32 cellular contexts compared by ENCODE assay signal in genomic region chr7:19061331-19061730, GRCh38. TPM values are rescaled to one million over a fixed set of nuclear protein-coding genes. Genes with fewer than 3 reads are reported as not detected.
A peak's percentile ranks its signal among the peaks of the same experiment; 100 is the strongest.
DNase-seq lines count a peak whose midpoint lies in the region; ATAC-seq and TF ChIP-seq lines count a peak whose summit lies in the region.
"Had no signal": no experiment of that assay in that cellular context is flagged by ENCODE, and none has a peak within 500 bp of the region (broad histone marks: within the 10 kb centered on the region; RNA-seq: fewer than 3 reads in every experiment).

No MANE protein-coding gene starts in this region.

- no peaks in the 10 kb centered on the region for H3K36me3 Mint-ChIP-seq in activated CD4-positive, alpha-beta T cell treated with anti-CD3 and anti-CD28 coated beads, Interleukin-2, amount 10 ng/mL, durations not matched to agents 24 days and 14 days (ENCODE audit: low read depth)
- H3K36me3 Mint-ChIP-seq: activated naive CD8-positive, alpha-beta T cell; CD8-positive, alpha-beta T cell; naive B cell had no signal

- no peak overlapping the region for H2BK20ac ChIP-seq in IMR-90 (ENCODE audit: low read depth, low read length)

- H3K27me3 ChIP-seq in A673 (replicated peaks; ENCODE audit: insufficient read depth, low read depth, low read length, poor library complexity) (no peaks in the 10 kb centered on the region), IMR-90 (ENCODE audit: control insufficient read depth, insufficient read depth, low read length) (no peaks in the 10 kb centered on the region), psoas muscle (ENCODE audit: insufficient read depth in 3 of 3, low read length in 2 of 3) (no peaks in the 10 kb centered on the region)
- H3K27me3 ChIP-seq: ascending aorta, BE2C, esophagus squamous epithelium, heart right ventricle, right lobe of liver had no signal

- H3K9me3 ChIP-seq in A673 (ENCODE audit: low read depth, low read length, poor library complexity, severe bottlenecking) (no peaks in the 10 kb centered on the region), IMR-90 (ENCODE audit: control insufficient read depth, insufficient read depth, low read length) (no peaks in the 10 kb centered on the region), psoas muscle (no peaks in the 10 kb centered on the region)
- H3K9me3 ChIP-seq: ascending aorta, BE2C, esophagus squamous epithelium, heart right ventricle, right lobe of liver, thoracic aorta had no signal

- DNase-seq in A673 (ENCODE audit: low spot score) (no peak), IMR-90 (peak; percentile 10), amniotic epithelial cell (ENCODE audit: low read depth) (peak; percentile 56), fibroblast of pulmonary artery (ENCODE audit: low read depth) (peak; percentile 35), NCI-H2196 (lab: John Stamatoyannopoulos, UW; ENCODE audit: unreplicated experiment) (no peak), psoas muscle (no peak)
- no peak for DNase-seq in activated CD4-positive, alpha-beta T cell treated with anti-CD3 and anti-CD28 coated beads, Interleukin-2, amount 10 ng/mL, durations not matched to agents 24 days and 14 days
- DNase-seq in activated CD4-positive, alpha-beta T cell treated with anti-CD3 and anti-CD28 coated beads, Interleukin-2, amount 50 U/mL, for 1 hour, result no peak
- DNase-seq: activated CD4-positive, alpha-beta T cell treated with anti-CD3 and anti-CD28 coated beads for 4 hours; activated CD8-positive, alpha-beta memory T cell treated with anti-CD3 and anti-CD28 coated beads for 24 hours; activated effector memory CD4-positive, alpha-beta T cell treated with anti-CD3 and anti-CD28 coated beads, Interleukin-2, amount 50 U/mL, for 16 hours; BE2C; CD8-positive, alpha-beta T cell; central memory CD4-positive, alpha-beta T cell; esophagus squamous epithelium; heart right ventricle; KG1; naive B cell; NCI-H1417 treated with DMSO at 0.1 percent for 48 hours; NCI-H2029 treated with DMSO at 0.1 percent for 48 hours; NCI-H526; SIG-M5; stimulated activated CD8-positive, alpha-beta memory T cell treated with anti-CD3 and anti-CD28 coated beads, Interleukin-4, amount 100 ng/mL, for 48 hours; T-helper 9 cell; WERI-Rb-1 had no signal

- TF ChIP-seq CTCF in A673 (conservative IDR thresholded peaks at IDR 0.05; ENCODE audit: low read depth, low read length) (no peak), IMR-90 (conservative IDR thresholded peaks at IDR 0.05; ENCODE audit: low read depth, low read length) (no peak), fibroblast of pulmonary artery (IDR thresholded peaks at IDR 0.05; ENCODE audit: low read length, missing control alignments) (no peak), psoas muscle (IDR thresholded peaks at IDR 0.05) (no peak)

- ATAC-seq in IMR-90 (ENCODE audit: low read depth) (peak; percentile 24; the same call in 1 of the 2 replicates), psoas muscle (no peak)
- ATAC-seq: CD8-positive, alpha-beta T cell; heart right ventricle; right lobe of liver had no signal

- no peaks in the 10 kb centered on the region for H3K9me3 Mint-ChIP-seq in activated CD4-positive, alpha-beta T cell treated with anti-CD3 and anti-CD28 coated beads, Interleukin-2, amount 10 ng/mL, durations not matched to agents 24 days and 14 days
- H3K9me3 Mint-ChIP-seq: stimulated activated naive CD8-positive, alpha-beta T cell treated with anti-CD3 and anti-CD28 coated beads, Interleukin-15, Interleukin-2, amounts not matched to agents 100 ng/mL and 50 ng/mL, for 24 hours had no signal

- no peak overlapping the region for H3K56ac ChIP-seq in IMR-90 (ENCODE audit: extremely low read depth, insufficient read depth, low read length)

- intact Hi-C loops in A673 (cut with micrococcal nuclease; ENCODE audit: unreplicated experiment) (no loop called here), IMR-90 (cut with micrococcal nuclease) (no loop called here), psoas muscle (cut with DNase I) (no loop called here)
- intact Hi-C loops in activated CD4-positive, alpha-beta T cell treated with anti-CD3 and anti-CD28 coated beads, Interleukin-2, amount 10 ng/mL, durations not matched to agents 24 days and 14 days (cut with micrococcal nuclease), result no loop called here

- no peak overlapping the region for H2AK5ac ChIP-seq in IMR-90 (ENCODE audit: low read depth, low read length)

- H3K4me3 Mint-ChIP-seq in activated CD4-positive, alpha-beta T cell treated with anti-CD3 and anti-CD28 coated beads, Interleukin-2, amount 10 ng/mL, durations not matched to agents 24 days and 14 days, result no peak overlapping the region
- H3K4me3 Mint-ChIP-seq: activated naive CD8-positive, alpha-beta T cell; CD8-positive, alpha-beta T cell; naive B cell; stimulated activated naive CD8-positive, alpha-beta T cell treated with anti-CD3 and anti-CD28 coated beads, Interleukin-15, Interleukin-2, amounts not matched to agents 100 ng/mL and 50 ng/mL, for 24 hours had no signal

- no peak overlapping the region; the same call in 1 of the 2 replicates for H4K91ac ChIP-seq in IMR-90 (ENCODE audit: insufficient read depth, low read depth, low read length)

- H3K18ac ChIP-seq in IMR-90 (ENCODE audit: low read depth, low read length), result no peak overlapping the region

- TF ChIP-seq RAD21 in IMR-90 (IDR thresholded peaks at IDR 0.05; ENCODE audit: low read length), result no peak

- H4K8ac ChIP-seq in IMR-90 (ENCODE audit: low read depth in 2 of 2, low read length in 2 of 2), result no peak overlapping the region; a peak in 1 of 4 replicates

- no peaks in the 10 kb centered on the region for H3K36me3 ChIP-seq in A673 (ENCODE audit: insufficient read depth, low read length, poor library complexity, severe bottlenecking)
- no peaks in the 10 kb centered on the region for H3K36me3 ChIP-seq in IMR-90 (ENCODE audit: control insufficient read depth, insufficient read depth, low read length)
- no peaks in the 10 kb centered on the region for H3K36me3 ChIP-seq in psoas muscle (ENCODE audit: insufficient read depth in 1 of 2, low read depth in 1 of 2)
- H3K36me3 ChIP-seq: ascending aorta, BE2C, esophagus squamous epithelium, heart right ventricle, right lobe of liver, thoracic aorta, WERI-Rb-1 had no signal

- H3K4me1 Mint-ChIP-seq in activated CD4-positive, alpha-beta T cell treated with anti-CD3 and anti-CD28 coated beads, Interleukin-2, amount 10 ng/mL, durations not matched to agents 24 days and 14 days, result no peaks in the 10 kb centered on the region
- H3K4me1 Mint-ChIP-seq: naive B cell had no signal

- H3K4ac ChIP-seq in IMR-90 (ENCODE audit: low read depth, low read length), result no peak overlapping the region

- no peak overlapping the region for H2AFZ ChIP-seq in IMR-90 (replicated peaks; ENCODE audit: low read length, poor library complexity)

- H3K4me1 ChIP-seq in A673 (ENCODE audit: insufficient read depth, low read length, poor library complexity, severe bottlenecking) (peaks cover 16% of the 10 kb centered on the region), IMR-90 (ENCODE audit: control insufficient read depth, insufficient read depth, low read length) (0 out of 2 replicates have a peak, but pooled peaks cover 2% of the 10 kb centered on the region), psoas muscle (no peaks in the 10 kb centered on the region)
- H3K4me1 ChIP-seq: ascending aorta, esophagus squamous epithelium, heart right ventricle, right lobe of liver had no signal

- H3K27ac ChIP-seq in A673 (ENCODE audit: low read depth, low read length, poor library complexity, severe bottlenecking) (peak overlapping the region; percentile 62), IMR-90 (ENCODE audit: insufficient read depth, low read length) (no peak overlapping the region), psoas muscle (no peak overlapping the region)
- H3K27ac ChIP-seq: ascending aorta, esophagus squamous epithelium, heart right ventricle, right lobe of liver, thoracic aorta, WERI-Rb-1 had no signal

- dilution Hi-C loops in IMR-90 (cut with HindIII; ENCODE audit: low sequenced_read_pairs, unreplicated experiment), result no loop called here

- CTCF ChIA-PET in A673 (lab: Charles Lee), result no interaction called here
- CTCF ChIA-PET in IMR-90 (lab: Yijun Ruan, JAX), result no interaction called here

- no peaks in the 10 kb centered on the region for H3K79me1 ChIP-seq in IMR-90 (ENCODE audit: low read depth in 1 of 2, low read length in 2 of 2)

- H2BK15ac ChIP-seq in IMR-90 (ENCODE audit: low read depth, low read length), result no peak overlapping the region

- H3K27ac Mint-ChIP-seq in activated CD4-positive, alpha-beta T cell treated with anti-CD3 and anti-CD28 coated beads, Interleukin-2, amount 10 ng/mL, durations not matched to agents 24 days and 14 days, result no peak overlapping the region
- H3K27ac Mint-ChIP-seq: activated naive CD8-positive, alpha-beta T cell; CD8-positive, alpha-beta T cell; naive B cell; progenitor cell of endocrine pancreas; stimulated activated naive CD8-positive, alpha-beta T cell treated with anti-CD3 and anti-CD28 coated beads, Interleukin-15, Interleukin-2, amounts not matched to agents 100 ng/mL and 50 ng/mL, for 24 hours had no signal

- H4K20me1 ChIP-seq in IMR-90 (ENCODE audit: insufficient read depth, low read length), result no peaks in the 10 kb centered on the region

- peak overlapping the region; percentile 49; the same call in 1 of the 2 replicates for H3K23ac ChIP-seq in IMR-90 (ENCODE audit: low read depth, low read length)

- H3K4me3 ChIP-seq in A673 (ENCODE audit: low read depth, low read length, poor library complexity, severe bottlenecking) (no peak overlapping the region), IMR-90 (ENCODE audit: insufficient read depth, low read depth, low read length) (no peak overlapping the region), fibroblast of pulmonary artery (replicated peaks; ENCODE audit: low read depth, low read length) (no peak overlapping the region), psoas muscle (no peak overlapping the region)
- H3K4me3 ChIP-seq: ascending aorta, esophagus squamous epithelium, heart right ventricle, right lobe of liver, thoracic aorta had no signal

- H2BK5ac ChIP-seq in IMR-90 (ENCODE audit: low read depth, low read length, poor library complexity, severe bottlenecking), result no peak overlapping the region

- no peak overlapping the region for H3K14ac ChIP-seq in IMR-90 (replicated peaks; ENCODE audit: low read depth, low read length)

- no peak overlapping the region for H2AK9ac ChIP-seq in IMR-90 (replicated peaks; ENCODE audit: low read depth, low read length, poor library complexity)

- H3K4me2 ChIP-seq in IMR-90 (ENCODE audit: low read depth, low read length), result no peak overlapping the region

- no peak overlapping the region; the same call in 1 of the 2 replicates for H2BK120ac ChIP-seq in IMR-90 (ENCODE audit: low read depth, low read length)

- H3K27me3 Mint-ChIP-seq in activated CD4-positive, alpha-beta T cell treated with anti-CD3 and anti-CD28 coated beads, Interleukin-2, amount 10 ng/mL, durations not matched to agents 24 days and 14 days, result no peaks in the 10 kb centered on the region
- H3K27me3 Mint-ChIP-seq: activated naive CD8-positive, alpha-beta T cell; progenitor cell of endocrine pancreas; stimulated activated naive CD8-positive, alpha-beta T cell treated with anti-CD3 and anti-CD28 coated beads, Interleukin-15, Interleukin-2, amounts not matched to agents 100 ng/mL and 50 ng/mL, for 24 hours had no signal

- in situ Hi-C loops in IMR-90 (cut with MboI; ENCODE audit: low sequenced_read_pairs), result no loop called here

- H3K9ac ChIP-seq in IMR-90 (ENCODE audit: low read depth, low read length), result no peak overlapping the region

- H4K5ac ChIP-seq in IMR-90 (ENCODE audit: low read depth, low read length), result no peak overlapping the region

- no peaks in the 10 kb centered on the region for H3K9me1 ChIP-seq in IMR-90 (ENCODE audit: insufficient read depth, low read length)

- BruUV-seq in A673 (replicated peaks; lab: Mats Ljungman, UMichigan) (no TSS peak), IMR-90 (replicated peaks; lab: Mats Ljungman, UMichigan) (no TSS peak)

- no peak for TF ChIP-seq POLR2A in IMR-90 (IDR thresholded peaks at IDR 0.05; ENCODE audit: low read depth, low read length)

- POLR2A ChIA-PET in A673 (lab: Charles Lee; ENCODE audit: low non-redundant PET) (no interaction called here), IMR-90 (lab: Charles Lee; ENCODE audit: unreplicated experiment) (no interaction called here)

RNA-seq across cellular contexts. Expression of gene TWIST1, which starts 56.1 kb away (rescaled TPM):
- total RNA-seq in A673 (2021), result 37.6 and 41.6 TPM in 2 replicates
- total RNA-seq in IMR-90 (2012; rRNA removed), result 5.4 and 18.6 TPM in 2 replicates
- polyA plus RNA-seq in IMR-90 (2012; rRNA removed), result 36.6 and 42.3 TPM in 2 replicates
- 22.8 and 64.9 TPM in 2 replicates for polyA plus RNA-seq in IMR-90 (2012; cell fraction: cytosol; rRNA removed)
- polyA plus RNA-seq in IMR-90 (2012; cell fraction: nucleus; rRNA removed; ENCODE audit: low replicate concordance), result 40.7 and 71.3 TPM in 2 replicates
- total RNA-seq in activated CD4-positive, alpha-beta T cell treated with anti-CD3 and anti-CD28 coated beads, Interleukin-2, amount 10 ng/mL, durations not matched to agents 24 days and 14 days, result 7.5 and 8.1 TPM in 2 replicates
- 1 to 10 TPM in 1 of 4 donors, under 1 TPM in 2, not detected in 1; 0.20 to 1.1 (median 0.32) TPM for total RNA-seq in psoas muscle
- under 1 TPM; 0.27 to 0.49 (median 0.46) TPM for polyA plus RNA-seq in psoas muscle
- total RNA-seq: CD8-positive, alpha-beta T cell; dermis microvascular lymphatic vessel endothelial cell had no signal

Comparison
In these comparisons a context has a peak if more than half of its experiments do, and no peak if none do; other contexts are left out.
1. DNase-seq: peak in IMR-90 (single experiment), amniotic epithelial cell (single experiment) and fibroblast of pulmonary artery (single experiment); none in A673 (single experiment), NCI-H2196 (single experiment), activated CD4-positive, alpha-beta T cell treated with anti-CD3 and anti-CD28 coated beads, Interleukin-2, amount 10 ng/mL, durations not matched to agents 24 days and 14 days (single experiment), psoas muscle (0 of 2) and activated CD4-positive, alpha-beta T cell treated with anti-CD3 and anti-CD28 coated beads, Interleukin-2, amount 50 U/mL, for 1 hour (single experiment).